Comparison of ENCODE assay signal across 13 cellular contexts in the genomic region with DNA sequence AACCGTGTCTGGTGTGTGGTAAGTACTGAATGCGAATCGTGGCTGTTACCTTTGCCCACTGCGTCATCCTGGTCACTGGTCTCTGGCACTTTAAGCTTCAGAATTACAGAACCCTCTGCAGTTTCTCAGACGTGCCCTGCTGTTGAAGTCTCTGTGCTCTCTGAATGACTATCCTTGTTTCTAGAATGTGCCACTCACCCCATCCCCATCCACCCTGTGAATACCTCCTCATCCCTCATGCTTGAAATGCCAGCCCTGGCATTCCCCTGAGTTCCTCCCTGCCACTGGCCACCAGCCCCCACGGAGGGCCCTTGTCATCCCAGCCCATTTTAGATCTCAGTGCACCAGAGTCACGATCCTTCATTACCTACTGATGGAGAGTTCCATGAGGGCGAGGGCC. TPM values are rescaled to one million over a fixed set of nuclear protein-coding genes. Genes with fewer than 3 reads are reported as not detected.
DNase-seq lines count a peak whose midpoint lies in the region; ATAC-seq and TF ChIP-seq lines count a peak whose summit lies in the region.
"Had no signal": no experiment of that assay in that cellular context is flagged by ENCODE, and none has a peak within 500 bp of the region (broad histone marks: within the 10 kb centered on the region; RNA-seq: fewer than 3 reads in every experiment).

No MANE protein-coding gene starts in this region.

- TF ChIP-seq CTCF in heart left ventricle (IDR thresholded peaks at IDR 0.05), result no peak
- no peak for TF ChIP-seq CTCF in nephron (IDR thresholded peaks at IDR 0.05; ENCODE audit: unreplicated experiment in 3 of 3)
- no peak for TF ChIP-seq CTCF in upper lobe of right lung (IDR thresholded peaks at IDR 0.05)

- H3K4me3 Mint-ChIP-seq in dendritic cell treated with granulocyte-macrophage colony-stimulating factor and Interleukin-4, amounts not matched to agents 40 ng/mL and 50 ng/mL, for 4 days, result no peak overlapping the region
- no peak overlapping the region for H3K4me3 Mint-ChIP-seq in nephron
- H3K4me3 Mint-ChIP-seq: activated naive CD4-positive, alpha-beta T cell treated with anti-CD3 and anti-CD28 coated beads, Interleukin-2, amount 10 ng/mL, durations not matched to agents 7 days and 5 days had no signal

- H3K36me3 ChIP-seq in heart left ventricle (peaks cover 0 to 45% (median 28%) of the 10 kb centered on the region in 9 donors), upper lobe of right lung (peaks cover 6% of the 10 kb centered on the region)

- H3K36me3 Mint-ChIP-seq in dendritic cell treated with granulocyte-macrophage colony-stimulating factor and Interleukin-4, amounts not matched to agents 40 ng/mL and 50 ng/mL, for 4 days (ENCODE audit: low read depth), result peaks cover 93% of the 10 kb centered on the region
- H3K36me3 Mint-ChIP-seq in nephron (ENCODE audit: low read depth), result peaks cover 10% of the 10 kb centered on the region

- no peak for ATAC-seq in heart left ventricle
- no peak for ATAC-seq in left ventricle myocardium superior
- no peak for ATAC-seq in upper lobe of right lung
- no peak for ATAC-seq in GM21576 (IDR thresholded peaks at IDR 0.05; ENCODE audit: unreplicated experiment)
- no peak for ATAC-seq in HG03280 (IDR thresholded peaks at IDR 0.05; ENCODE audit: unreplicated experiment)

- 79 to 87% (median 83%) methylated on average over 8 of the region's 8 CpGs for WGBS in heart left ventricle, 4 donors

- H3K27me3 Mint-ChIP-seq in dendritic cell treated with granulocyte-macrophage colony-stimulating factor and Interleukin-4, amounts not matched to agents 40 ng/mL and 50 ng/mL, for 4 days, result no peaks in the 10 kb centered on the region
- peaks cover 5% of the 10 kb centered on the region for H3K27me3 Mint-ChIP-seq in nephron (ENCODE audit: low read depth)
- H3K27me3 Mint-ChIP-seq: activated naive CD4-positive, alpha-beta T cell treated with anti-CD3 and anti-CD28 coated beads, Interleukin-2, amount 10 ng/mL, durations not matched to agents 7 days and 5 days; naive B cell had no signal

- H3K27me3 ChIP-seq in heart left ventricle (no peaks in the 10 kb centered on the region), upper lobe of right lung (no peaks in the 10 kb centered on the region)

- H3K9me3 Mint-ChIP-seq in dendritic cell treated with granulocyte-macrophage colony-stimulating factor and Interleukin-4, amounts not matched to agents 40 ng/mL and 50 ng/mL, for 4 days, result no peaks in the 10 kb centered on the region
- H3K9me3 Mint-ChIP-seq in nephron, result no peaks in the 10 kb centered on the region
- H3K9me3 Mint-ChIP-seq: activated naive CD4-positive, alpha-beta T cell treated with anti-CD3 and anti-CD28 coated beads, Interleukin-2, amount 10 ng/mL, durations not matched to agents 7 days and 5 days; naive B cell had no signal

- intact Hi-C loops in heart left ventricle (cut with DNase I), result no loop called here
- intact Hi-C loops in left ventricle myocardium superior (cut with micrococcal nuclease), result no loop called here
- intact Hi-C loops in dendritic cell treated with granulocyte-macrophage colony-stimulating factor and Interleukin-4, amounts not matched to agents 40 ng/mL and 50 ng/mL, for 4 days (cut with micrococcal nuclease), result no loop called here
- intact Hi-C loops in upper lobe of right lung (cut with DNase I), result no loop called here

- H3K4me1 ChIP-seq in heart left ventricle, result peaks cover 14 to 97% (median 91%) of the 10 kb centered on the region in 12 donors
- H3K4me1 ChIP-seq in upper lobe of right lung, result peaks cover 79% of the 10 kb centered on the region

- H3K9me3 ChIP-seq in heart left ventricle (no peaks in the 10 kb centered on the region), upper lobe of right lung (no peaks in the 10 kb centered on the region)

- H3K4me1 Mint-ChIP-seq in dendritic cell treated with granulocyte-macrophage colony-stimulating factor and Interleukin-4, amounts not matched to agents 40 ng/mL and 50 ng/mL, for 4 days (ENCODE audit: low read depth), result peaks cover 89% of the 10 kb centered on the region
- peaks cover 77% of the 10 kb centered on the region for H3K4me1 Mint-ChIP-seq in nephron

- H3K27ac ChIP-seq in heart left ventricle (peak overlapping the region in 10 of 12 donors; percentile 19 to 94 (median 84)), upper lobe of right lung (peak overlapping the region; percentile 73)

- H3K27ac Mint-ChIP-seq in dendritic cell treated with granulocyte-macrophage colony-stimulating factor and Interleukin-4, amounts not matched to agents 40 ng/mL and 50 ng/mL, for 4 days, result peak overlapping the region; percentile 78
- H3K27ac Mint-ChIP-seq in nephron, result peak overlapping the region; percentile 27 to 93 (median 79)
- H3K27ac Mint-ChIP-seq: activated naive CD4-positive, alpha-beta T cell treated with anti-CD3 and anti-CD28 coated beads, Interleukin-2, amount 10 ng/mL, durations not matched to agents 7 days and 5 days had no signal

- DNase-seq in heart left ventricle, result peak in 2 of 5 donors; percentile 14 to 20
- no peak for DNase-seq in left ventricle myocardium superior
- no peak for DNase-seq in upper lobe of right lung
- no peak for DNase-seq in HCEC 1CT
- DNase-seq: activated CD4-positive, alpha-beta T cell treated with anti-CD3 and anti-CD28 coated beads, Interleukin-2, amount 50 U/mL, for 4 hours; activated naive CD4-positive, alpha-beta T cell treated with anti-CD3 and anti-CD28 coated beads, Interleukin-2, amount 10 ng/mL, durations not matched to agents 7 days and 5 days; naive B cell; NCI-H526 treated with DMSO at 0.1 percent for 48 hours; stimulated activated CD4-positive, alpha-beta T cell treated with anti-CD3 and anti-CD28 coated beads, Interleukin-15, amount 100 ng/mL, for 24 hours had no signal

- H3K4me3 ChIP-seq in heart left ventricle (no peak overlapping the region), upper lobe of right lung (no peak overlapping the region)

- no peak for TF ChIP-seq POLR2A in heart left ventricle (IDR thresholded peaks at IDR 0.05)

RNA-seq across cellular contexts. Expression of a gene that starts 21.3 kb away (rescaled TPM):
- total RNA-seq in heart left ventricle (100 to 1,000 TPM in 4 of 9 donors, 10 to 100 TPM in 5; 52.1 to 136 (median 92.0) TPM), left ventricle myocardium superior (145 TPM), upper lobe of right lung (51.9 TPM)
- polyA plus RNA-seq in heart left ventricle, result 10 to 100 TPM; 22.6 to 75.1 TPM

RNA-seq across cellular contexts. Expression of a gene that starts 57.0 kb away (rescaled TPM):
- 10 to 100 TPM; 13.3 to 30.7 (median 16.0) TPM for total RNA-seq in heart left ventricle
- 10 to 100 TPM; 10.4 to 12.9 TPM for polyA plus RNA-seq in heart left ventricle
- total RNA-seq in left ventricle myocardium superior, result 19.5 TPM
- 16.4 TPM for total RNA-seq in upper lobe of right lung

RNA-seq across cellular contexts. Expression of a gene that starts 57.3 kb away (rescaled TPM):
- total RNA-seq in heart left ventricle, result 10 to 100 TPM; 28.2 to 60.2 (median 38.2) TPM
- polyA plus RNA-seq in heart left ventricle, result 10 to 100 TPM; 23.4 to 53.2 TPM
- 33.8 TPM for total RNA-seq in left ventricle myocardium superior
- total RNA-seq in upper lobe of right lung, result 55.8 TPM
